1 cellular context compared by ENCODE assay signal in the genomic region with DNA sequence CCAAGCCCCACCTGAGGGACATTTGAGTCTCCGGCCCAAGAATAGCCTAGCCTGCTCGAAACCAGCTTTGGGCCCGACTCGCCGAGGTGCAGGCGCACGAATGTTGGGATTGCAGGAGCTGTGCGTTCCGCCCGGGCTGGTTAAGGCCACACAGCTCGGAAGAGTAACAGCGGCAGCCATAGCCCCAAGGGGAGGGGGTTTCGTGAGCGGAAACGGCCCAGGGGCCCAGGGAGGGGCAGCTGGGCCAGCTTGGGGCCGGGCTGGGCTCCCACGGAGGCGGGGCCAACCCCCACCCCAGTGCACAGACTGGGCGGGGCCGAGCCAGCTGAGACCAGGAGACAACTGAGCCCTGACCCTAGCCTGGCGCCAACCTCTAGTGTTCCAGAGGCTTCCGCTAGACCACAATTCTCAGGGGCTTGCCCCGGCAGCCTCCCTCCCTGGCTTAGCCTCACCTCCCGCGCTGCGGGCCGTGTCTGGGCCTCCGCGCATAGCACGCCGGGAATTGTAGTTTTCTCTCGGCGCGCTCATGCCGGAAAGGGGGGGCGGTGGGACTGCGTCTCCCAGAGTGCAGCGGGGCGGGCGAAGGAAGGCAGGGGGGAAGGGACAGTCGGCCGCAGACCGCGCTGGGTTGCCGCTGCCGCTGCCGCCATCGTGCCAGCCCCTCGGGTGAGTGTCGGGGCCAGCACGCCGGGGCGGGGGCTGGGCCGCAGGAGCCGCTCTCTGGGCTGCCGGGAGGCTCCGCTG.
TF ChIP-seq lines count a peak whose summit lies in the region.

NUTF2 (plus strand) TSS at position 614 of the 744 bp plus-strand sequence. CDS start 18,198 bp downstream, outside the sequence.

TF ChIP-seq in HepG2, 621 proteins besides CTCF, POLR2A, EP300 and RAD21 (continued from another document and continues in another):
- TF ChIP-seq, protein P1, sequence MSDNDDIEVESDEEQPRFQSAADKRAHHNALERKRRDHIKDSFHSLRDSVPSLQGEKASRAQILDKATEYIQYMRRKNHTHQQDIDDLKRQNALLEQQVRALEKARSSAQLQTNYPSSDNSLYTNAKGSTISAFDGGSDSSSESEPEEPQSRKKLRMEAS (IDR thresholded peaks at IDR 0.05): peak; percentile 93
- TF ChIP-seq SOX13 (IDR thresholded peaks at IDR 0.05): peak; percentile 52; the same call in 1 of the 2 replicates
- peak in 1 of 2 experiments; percentile 71; a peak in 2 of 4 replicates for TF ChIP-seq SOX13 (CRISPR knock-in tag; conservative IDR thresholded peaks at IDR 0.05 in 1 of 2, IDR thresholded peaks at IDR 0.05 in 1 of 2)
- TF ChIP-seq ZNF260 (CRISPR knock-in tag; IDR thresholded peaks at IDR 0.05; ENCODE audit: borderline replicate concordance, low read depth): no peak
- TF ChIP-seq, protein P2, sequence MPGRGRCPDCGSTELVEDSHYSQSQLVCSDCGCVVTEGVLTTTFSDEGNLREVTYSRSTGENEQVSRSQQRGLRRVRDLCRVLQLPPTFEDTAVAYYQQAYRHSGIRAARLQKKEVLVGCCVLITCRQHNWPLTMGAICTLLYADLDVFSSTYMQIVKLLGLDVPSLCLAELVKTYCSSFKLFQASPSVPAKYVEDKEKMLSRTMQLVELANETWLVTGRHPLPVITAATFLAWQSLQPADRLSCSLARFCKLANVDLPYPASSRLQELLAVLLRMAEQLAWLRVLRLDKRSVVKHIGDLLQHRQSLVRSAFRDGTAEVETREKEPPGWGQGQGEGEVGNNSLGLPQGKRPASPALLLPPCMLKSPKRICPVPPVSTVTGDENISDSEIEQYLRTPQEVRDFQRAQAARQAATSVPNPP (CRISPR knock-in tag; IDR thresholded peaks at IDR 0.05): peak; percentile 77; the same call in 1 of the 2 replicates
- TF ChIP-seq ZNF777 (CRISPR knock-in tag; IDR thresholded peaks at IDR 0.05): no peak; the same call in 1 of the 2 replicates
- peak; percentile 89 for TF ChIP-seq HOXA5 (CRISPR knock-in tag; IDR thresholded peaks at IDR 0.05)
- peak; percentile 87 for TF ChIP-seq ATF7-NPFF (CRISPR knock-in tag; IDR thresholded peaks at IDR 0.05; ENCODE audit: low read depth)
- peak; percentile 80; the same call in 1 of the 2 replicates for TF ChIP-seq AHDC1 (CRISPR knock-in tag; IDR thresholded peaks at IDR 0.05; ENCODE audit: borderline replicate concordance)
- TF ChIP-seq, protein P3, sequence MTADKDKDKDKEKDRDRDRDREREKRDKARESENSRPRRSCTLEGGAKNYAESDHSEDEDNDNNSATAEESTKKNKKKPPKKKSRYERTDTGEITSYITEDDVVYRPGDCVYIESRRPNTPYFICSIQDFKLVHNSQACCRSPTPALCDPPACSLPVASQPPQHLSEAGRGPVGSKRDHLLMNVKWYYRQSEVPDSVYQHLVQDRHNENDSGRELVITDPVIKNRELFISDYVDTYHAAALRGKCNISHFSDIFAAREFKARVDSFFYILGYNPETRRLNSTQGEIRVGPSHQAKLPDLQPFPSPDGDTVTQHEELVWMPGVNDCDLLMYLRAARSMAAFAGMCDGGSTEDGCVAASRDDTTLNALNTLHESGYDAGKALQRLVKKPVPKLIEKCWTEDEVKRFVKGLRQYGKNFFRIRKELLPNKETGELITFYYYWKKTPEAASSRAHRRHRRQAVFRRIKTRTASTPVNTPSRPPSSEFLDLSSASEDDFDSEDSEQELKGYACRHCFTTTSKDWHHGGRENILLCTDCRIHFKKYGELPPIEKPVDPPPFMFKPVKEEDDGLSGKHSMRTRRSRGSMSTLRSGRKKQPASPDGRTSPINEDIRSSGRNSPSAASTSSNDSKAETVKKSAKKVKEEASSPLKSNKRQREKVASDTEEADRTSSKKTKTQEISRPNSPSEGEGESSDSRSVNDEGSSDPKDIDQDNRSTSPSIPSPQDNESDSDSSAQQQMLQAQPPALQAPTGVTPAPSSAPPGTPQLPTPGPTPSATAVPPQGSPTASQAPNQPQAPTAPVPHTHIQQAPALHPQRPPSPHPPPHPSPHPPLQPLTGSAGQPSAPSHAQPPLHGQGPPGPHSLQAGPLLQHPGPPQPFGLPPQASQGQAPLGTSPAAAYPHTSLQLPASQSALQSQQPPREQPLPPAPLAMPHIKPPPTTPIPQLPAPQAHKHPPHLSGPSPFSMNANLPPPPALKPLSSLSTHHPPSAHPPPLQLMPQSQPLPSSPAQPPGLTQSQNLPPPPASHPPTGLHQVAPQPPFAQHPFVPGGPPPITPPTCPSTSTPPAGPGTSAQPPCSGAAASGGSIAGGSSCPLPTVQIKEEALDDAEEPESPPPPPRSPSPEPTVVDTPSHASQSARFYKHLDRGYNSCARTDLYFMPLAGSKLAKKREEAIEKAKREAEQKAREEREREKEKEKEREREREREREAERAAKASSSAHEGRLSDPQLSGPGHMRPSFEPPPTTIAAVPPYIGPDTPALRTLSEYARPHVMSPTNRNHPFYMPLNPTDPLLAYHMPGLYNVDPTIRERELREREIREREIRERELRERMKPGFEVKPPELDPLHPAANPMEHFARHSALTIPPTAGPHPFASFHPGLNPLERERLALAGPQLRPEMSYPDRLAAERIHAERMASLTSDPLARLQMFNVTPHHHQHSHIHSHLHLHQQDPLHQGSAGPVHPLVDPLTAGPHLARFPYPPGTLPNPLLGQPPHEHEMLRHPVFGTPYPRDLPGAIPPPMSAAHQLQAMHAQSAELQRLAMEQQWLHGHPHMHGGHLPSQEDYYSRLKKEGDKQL (CRISPR knock-in tag; IDR thresholded peaks at IDR 0.05; ENCODE audit: low read depth): no peak
- peak; percentile 56; the same call in 1 of the 2 replicates for TF ChIP-seq ATF1 (CRISPR knock-in tag; IDR thresholded peaks at IDR 0.05)
- peak; percentile 81 for TF ChIP-seq GATAD1 (CRISPR knock-in tag; IDR thresholded peaks at IDR 0.05)
- peak; percentile 70; the same call in 1 of the 2 replicates for TF ChIP-seq ZNF274 (CRISPR knock-in tag; IDR thresholded peaks at IDR 0.05)
- TF ChIP-seq EEA1 (CRISPR knock-in tag; IDR thresholded peaks at IDR 0.05; ENCODE audit: borderline replicate concordance): peak; percentile 27; the same call in 1 of the 2 replicates
- TF ChIP-seq HNRNPLL (IDR thresholded peaks at IDR 0.05; ENCODE audit: low read depth, low read length, poor library complexity, severe bottlenecking): peak; percentile 84
- peak; percentile 65; the same call in 1 of the 2 replicates for TF ChIP-seq JUND (CRISPR knock-in tag; IDR thresholded peaks at IDR 0.05)
- TF ChIP-seq AGO2 (optimal IDR thresholded peaks at IDR 0.05; ENCODE audit: low read depth, low read length): peak; percentile 83
- TF ChIP-seq, protein P4, sequence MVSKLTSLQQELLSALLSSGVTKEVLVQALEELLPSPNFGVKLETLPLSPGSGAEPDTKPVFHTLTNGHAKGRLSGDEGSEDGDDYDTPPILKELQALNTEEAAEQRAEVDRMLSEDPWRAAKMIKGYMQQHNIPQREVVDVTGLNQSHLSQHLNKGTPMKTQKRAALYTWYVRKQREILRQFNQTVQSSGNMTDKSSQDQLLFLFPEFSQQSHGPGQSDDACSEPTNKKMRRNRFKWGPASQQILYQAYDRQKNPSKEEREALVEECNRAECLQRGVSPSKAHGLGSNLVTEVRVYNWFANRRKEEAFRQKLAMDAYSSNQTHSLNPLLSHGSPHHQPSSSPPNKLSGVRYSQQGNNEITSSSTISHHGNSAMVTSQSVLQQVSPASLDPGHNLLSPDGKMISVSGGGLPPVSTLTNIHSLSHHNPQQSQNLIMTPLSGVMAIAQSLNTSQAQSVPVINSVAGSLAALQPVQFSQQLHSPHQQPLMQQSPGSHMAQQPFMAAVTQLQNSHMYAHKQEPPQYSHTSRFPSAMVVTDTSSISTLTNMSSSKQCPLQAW (CRISPR knock-in tag; IDR thresholded peaks at IDR 0.05): no peak; the same call in none of the 2 replicates
- peak; percentile 54 for TF ChIP-seq ZNF329 (CRISPR knock-in tag; IDR thresholded peaks at IDR 0.05; ENCODE audit: low read depth)
- no peak; the same call in 1 of the 2 replicates for TF ChIP-seq ZNF160 (CRISPR knock-in tag; IDR thresholded peaks at IDR 0.05)
- 0 out of 2 replicates have a peak, but pooled peaks have one; percentile 63 for TF ChIP-seq ZNF678 (CRISPR knock-in tag; IDR thresholded peaks at IDR 0.05)
- peak; percentile 98 for TF ChIP-seq SP5 (CRISPR knock-in tag; IDR thresholded peaks at IDR 0.05; ENCODE audit: borderline replicate concordance, low read depth)
- TF ChIP-seq, protein P5, sequence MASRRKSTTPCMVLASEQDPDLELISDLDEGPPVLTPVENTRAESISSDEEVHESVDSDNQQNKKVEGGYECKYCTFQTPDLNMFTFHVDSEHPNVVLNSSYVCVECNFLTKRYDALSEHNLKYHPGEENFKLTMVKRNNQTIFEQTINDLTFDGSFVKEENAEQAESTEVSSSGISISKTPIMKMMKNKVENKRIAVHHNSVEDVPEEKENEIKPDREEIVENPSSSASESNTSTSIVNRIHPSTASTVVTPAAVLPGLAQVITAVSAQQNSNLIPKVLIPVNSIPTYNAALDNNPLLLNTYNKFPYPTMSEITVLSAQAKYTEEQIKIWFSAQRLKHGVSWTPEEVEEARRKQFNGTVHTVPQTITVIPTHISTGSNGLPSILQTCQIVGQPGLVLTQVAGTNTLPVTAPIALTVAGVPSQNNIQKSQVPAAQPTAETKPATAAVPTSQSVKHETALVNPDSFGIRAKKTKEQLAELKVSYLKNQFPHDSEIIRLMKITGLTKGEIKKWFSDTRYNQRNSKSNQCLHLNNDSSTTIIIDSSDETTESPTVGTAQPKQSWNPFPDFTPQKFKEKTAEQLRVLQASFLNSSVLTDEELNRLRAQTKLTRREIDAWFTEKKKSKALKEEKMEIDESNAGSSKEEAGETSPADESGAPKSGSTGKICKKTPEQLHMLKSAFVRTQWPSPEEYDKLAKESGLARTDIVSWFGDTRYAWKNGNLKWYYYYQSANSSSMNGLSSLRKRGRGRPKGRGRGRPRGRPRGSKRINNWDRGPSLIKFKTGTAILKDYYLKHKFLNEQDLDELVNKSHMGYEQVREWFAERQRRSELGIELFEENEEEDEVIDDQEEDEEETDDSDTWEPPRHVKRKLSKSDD (CRISPR knock-in tag; IDR thresholded peaks at IDR 0.05; ENCODE audit: low read depth): 0 out of 2 replicates have a peak, but pooled peaks have one; percentile 85
- peak; percentile 42; the same call in 1 of the 2 replicates for TF ChIP-seq SRY (CRISPR knock-in tag; IDR thresholded peaks at IDR 0.05)
- TF ChIP-seq ESRRA (CRISPR knock-in tag; IDR thresholded peaks at IDR 0.05; ENCODE audit: low read depth): peak; percentile 57; the same call in 1 of the 2 replicates
- TF ChIP-seq ZBTB33 (CRISPR knock-in tag; IDR thresholded peaks at IDR 0.05): peak; percentile 56; the same call in 1 of the 2 replicates
- TF ChIP-seq U2AF2 (IDR thresholded peaks at IDR 0.05; ENCODE audit: low read depth, low read length): 0 out of 2 replicates have a peak, but pooled peaks have one; percentile 36
- 0 out of 2 replicates have a peak, but pooled peaks have one; percentile 18 for TF ChIP-seq ETS1 (CRISPR knock-in tag; IDR thresholded peaks at IDR 0.05)
- TF ChIP-seq ZNF761 (CRISPR knock-in tag; conservative IDR thresholded peaks at IDR 0.05): peak; percentile 69
- peak; percentile 85 for TF ChIP-seq ZNF883 (CRISPR knock-in tag; IDR thresholded peaks at IDR 0.05; ENCODE audit: not compliant biosample characterization)
- TF ChIP-seq ZNF816 (CRISPR knock-in tag; IDR thresholded peaks at IDR 0.05; ENCODE audit: borderline replicate concordance): peak; percentile 84; the same call in 1 of the 2 replicates
